ENCODE assay signal across 6 cellular contexts in genomic region chr3:13669457-13669856, GRCh38.
"Had no signal": no experiment of that assay in that cellular context is flagged by ENCODE, and none has a peak within 500 bp of the region (broad histone marks: within the 10 kb centered on the region; RNA-seq: fewer than 3 reads in every experiment).

No MANE protein-coding gene starts in this region.

- DNase-seq: IMR-90, KBM-7, KG1 had no signal

- H3K4me3 ChIP-seq: K562 had no signal

- H3K27ac ChIP-seq: HL-60, KMS-11 had no signal
